1 cellular context compared by ENCODE assay signal in genomic region chr20:35750611-35751010, GRCh38.
A peak's percentile ranks its signal among the peaks of the same experiment; 100 is the strongest.
TF ChIP-seq lines count a peak whose summit lies in the region.

No MANE protein-coding gene starts in this region.

TF ChIP-seq in K562, 482 proteins besides CTCF, POLR2A, EP300 and RAD21:
- no peak for TF ChIP-seq USF2 (CRISPR knock-in tag; IDR thresholded peaks at IDR 0.05)
- TF ChIP-seq C11orf30 (IDR thresholded peaks at IDR 0.05; ENCODE audit: low read depth): peak; percentile 62
- TF ChIP-seq NFIX (CRISPR knock-in tag; IDR thresholded peaks at IDR 0.05; ENCODE audit: low read depth): no peak
- peak; percentile 87 for TF ChIP-seq ZNF316 (IDR thresholded peaks at IDR 0.05)
- TF ChIP-seq ZNF79 (CRISPR knock-in tag; IDR thresholded peaks at IDR 0.05; ENCODE audit: low read depth): no peak
- 0 out of 2 replicates have a peak, but pooled peaks have one; percentile 50 for TF ChIP-seq MAFF (IDR thresholded peaks at IDR 0.05; ENCODE audit: low read length)
- peak; percentile 51 for TF ChIP-seq MAFG (tag; conservative IDR thresholded peaks at IDR 0.05)
- no peak for TF ChIP-seq LEF1 (IDR thresholded peaks at IDR 0.05)
- TF ChIP-seq MAFK (IDR thresholded peaks at IDR 0.05; ENCODE audit: low read length): peak; percentile 42; the same call in 1 of the 2 replicates
- TF ChIP-seq HDGF (IDR thresholded peaks at IDR 0.05): no peak
- TF ChIP-seq ZNF24 (IDR thresholded peaks at IDR 0.05): no peak
- no peak for TF ChIP-seq CBX1 (IDR thresholded peaks at IDR 0.05; ENCODE audit: low read depth)
- no peak for TF ChIP-seq NR3C1 (CRISPR knock-in tag; IDR thresholded peaks at IDR 0.05)
TF ChIP-seq in K562: peak in this region for 5.
